Comparison of ENCODE assay signal across 1 cellular context in genomic region chr11:60204922-60205321, GRCh38.
TF ChIP-seq lines count a peak whose summit lies in the region.

No MANE protein-coding gene starts in this region.

TF ChIP-seq in GM12878, 131 proteins besides CTCF, POLR2A, EP300 and RAD21 (continued from another document):
- TF ChIP-seq ATF2 (IDR thresholded peaks at IDR 0.05; ENCODE audit: low read length) (peak; percentile 79), SUZ12 (IDR thresholded peaks at IDR 0.05; ENCODE audit: unreplicated experiment) (no peak), IRF4 (IDR thresholded peaks at IDR 0.05; ENCODE audit: low read depth, low read length) (peak; percentile 82), PAX5 (IDR thresholded peaks at IDR 0.05; ENCODE audit: borderline replicate concordance, low read depth, low read length) (no peak), TCF7 (IDR thresholded peaks at IDR 0.05; ENCODE audit: borderline replicate concordance) (peak; percentile 88), MTA3 (IDR thresholded peaks at IDR 0.05; ENCODE audit: borderline replicate concordance, low read length) (peak; percentile 76; the same call in 1 of the 2 replicates), IRF3 (IDR thresholded peaks at IDR 0.05) (no peak), SKIL (IDR thresholded peaks at IDR 0.05; ENCODE audit: low read depth, poor library complexity, severe bottlenecking) (peak; percentile 54), USF2 (IDR thresholded peaks at IDR 0.05; ENCODE audit: borderline replicate concordance, low read depth, low read length) (no peak), NR2F1 (conservative IDR thresholded peaks at IDR 0.05) (peak; percentile 47; the same call in 1 of the 2 replicates), NR2C2 (IDR thresholded peaks at IDR 0.05; ENCODE audit: borderline replicate concordance, control insufficient read depth, insufficient read length, low read depth) (no peak), SIX5 (IDR thresholded peaks at IDR 0.05; ENCODE audit: low read depth, low read length, severe bottlenecking) (no peak), MEF2A (IDR thresholded peaks at IDR 0.05; ENCODE audit: insufficient read depth, low read depth, low read length) (peak; percentile 72; the same call in 1 of the 2 replicates), RAD51 (IDR thresholded peaks at IDR 0.05) (no peak), POU2F2 (IDR thresholded peaks at IDR 0.05; ENCODE audit: borderline replicate concordance, low read depth, low read length) (peak; percentile 63; the same call in 1 of the 3 replicates), MTA2 (IDR thresholded peaks at IDR 0.05; ENCODE audit: low read depth) (peak; percentile 91), ESRRA (IDR thresholded peaks at IDR 0.05; ENCODE audit: low read length) (no peak)
